Comparison of ENCODE assay signal across 28 cellular contexts in the genomic region with DNA sequence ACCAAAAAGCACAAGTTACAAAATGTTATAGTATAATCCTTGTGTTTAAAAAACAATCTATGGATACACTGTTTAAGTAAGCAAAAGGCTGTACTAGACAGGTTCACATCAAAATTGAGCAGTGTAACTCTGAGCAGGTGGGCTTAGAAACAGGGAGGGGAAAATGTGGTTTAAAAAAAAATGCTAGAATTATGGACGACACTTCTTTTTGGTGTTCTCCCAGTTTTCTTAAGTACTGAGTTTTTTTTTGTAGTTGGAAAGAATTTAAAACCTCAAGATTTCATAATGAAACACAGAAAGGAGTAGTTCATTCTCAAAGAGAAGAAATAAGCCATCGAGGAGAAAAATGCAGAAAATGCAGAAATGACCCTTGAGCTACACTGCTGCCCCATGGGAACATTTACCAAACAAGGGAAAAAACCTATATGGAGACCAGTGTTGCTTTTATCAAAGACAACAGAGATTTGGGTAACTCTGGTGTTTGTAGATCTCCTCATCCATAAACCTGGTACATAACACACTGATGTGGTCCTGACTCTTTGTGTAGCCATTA.
"Had no signal": no experiment of that assay in that cellular context is flagged by ENCODE, and none has a peak within 500 bp of the region (broad histone marks: within the 10 kb centered on the region; RNA-seq: fewer than 3 reads in every experiment).

No MANE protein-coding gene starts in this region.

- FAIRE-seq: colon had no signal

- H3K36me3 ChIP-seq: esophagus squamous epithelium, gastroesophageal sphincter, heart right ventricle, WERI-Rb-1 had no signal

- H3K9me3 ChIP-seq: body of pancreas, esophagus squamous epithelium, gastroesophageal sphincter, heart right ventricle had no signal

- ATAC-seq: activated CD4-positive, CD25-positive, alpha-beta regulatory T cell treated with anti-CD3 and anti-CD28 coated beads, Interleukin-2, amount 50 U/mL, for 24 hours; activated CD8-positive, alpha-beta T cell treated with anti-CD3 and anti-CD28 coated beads for 36 hours; activated T-cell treated with anti-CD3 and anti-CD28 coated beads, Interleukin-2, amount 50 U/mL, for 4 hours; activated T-helper 17 cell treated with anti-CD3 and anti-CD28 coated beads, Interleukin-2, amount 50 U/mL, for 72 hours; body of pancreas; effector memory CD8-positive, alpha-beta T cell; gastroesophageal sphincter; heart right ventricle had no signal

- H3K27me3 ChIP-seq: body of pancreas, esophagus squamous epithelium, gastroesophageal sphincter had no signal

- H3K4me3 ChIP-seq: body of pancreas, esophagus squamous epithelium, gastroesophageal sphincter, heart right ventricle had no signal

- H3K27ac ChIP-seq: body of pancreas, esophagus squamous epithelium, gastroesophageal sphincter, heart right ventricle, WERI-Rb-1 had no signal

- DNase-seq: activated B cell treated with CpG ODN at 0.5 μM for 24 hours; activated CD4-positive, alpha-beta T cell treated with anti-CD3 and anti-CD28 coated beads for 48 hours; activated CD4-positive, alpha-beta T cell treated with anti-CD3 and anti-CD28 coated beads, Interleukin-2, amount 50 U/mL, for 1 hour; activated CD4-positive, alpha-beta T cell treated with anti-CD3 and anti-CD28 coated beads, Interleukin-2, amount 50 U/mL, for 48 hours; activated CD8-positive, alpha-beta memory T cell treated with anti-CD3 and anti-CD28 coated beads for 24 hours; activated CD8-positive, alpha-beta T cell treated with anti-CD3 and anti-CD28 coated beads for 36 hours; activated effector memory CD4-positive, alpha-beta T cell treated with Interleukin-2 at 50 U/mL for 16 hours; activated gamma-delta T cell treated with Interleukin-2 at 50 U/mL for 16 hours; activated naive CD4-positive, alpha-beta T cell treated with anti-CD3 and anti-CD28 coated beads, Interleukin-2, amount 50 U/mL, for 16 hours; activated naive CD4-positive, alpha-beta T cell treated with Interleukin-2 at 50 U/mL for 16 hours; activated T-cell treated with anti-CD3 and anti-CD28 coated beads, Interleukin-2, amount 50 U/mL, for 4 hours; amniotic stem cell; aorta; body of pancreas; caudate nucleus; cortex of kidney; dermis blood vessel endothelial cell; effector CD4-positive, alpha-beta T cell; effector memory CD8-positive, alpha-beta T cell; esophagus squamous epithelium; foreskin melanocyte; heart right ventricle; T-helper 9 cell; WERI-Rb-1 had no signal

- H3K4me1 ChIP-seq: gastroesophageal sphincter had no signal
